ENCODE assay signal across 10 cellular contexts in genomic region chr17:81057079-81057730, GRCh38. TPM values are rescaled to one million over a fixed set of nuclear protein-coding genes. Genes with fewer than 3 reads are reported as not detected.
A peak's percentile ranks its signal among the peaks of the same experiment; 100 is the strongest.
DNase-seq lines count a peak whose midpoint lies in the region; ATAC-seq and TF ChIP-seq lines count a peak whose summit lies in the region.
"Had no signal": no experiment of that assay in that cellular context is flagged by ENCODE, and none has a peak within 500 bp of the region (broad histone marks: within the 10 kb centered on the region; RNA-seq: fewer than 3 reads in every experiment).

No MANE protein-coding gene starts in this region.

- no CpG with 5 or more reads among the region's 14 CpGs for WGBS in H9 (ENCODE audit: extremely low coverage, insufficient read length, low lambda C conversion rate)

- H4K91ac ChIP-seq in H9 (ENCODE audit: insufficient read length, low read depth, low read length) = no peak overlapping the region

- H2BK15ac ChIP-seq in H9 (ENCODE audit: low read depth, low read length) = no peak overlapping the region

- in situ Hi-C loops in gastrocnemius medialis (cut with MboI; ENCODE audit: low sequenced_read_pairs in 4 of 4) = no loop called here
- in situ Hi-C loops in KBM-7 (cut with MboI; ENCODE audit: low pct_unique_long_range_greater_than_20kb, low sequenced_read_pairs) = no loop called here

- no peak overlapping the region for H4K5ac ChIP-seq in H9 (ENCODE audit: insufficient read length, low read depth, low read length)

- no peaks in the 10 kb centered on the region for H3K23me2 ChIP-seq in H9 (ENCODE audit: insufficient read length, low read depth, low read length, poor library complexity, severe bottlenecking)

- H3K27me3 Mint-ChIP-seq in H9 (ENCODE audit: low read depth) = no peaks in the 10 kb centered on the region

- H3K27ac Mint-ChIP-seq in H9 = peak overlapping the region in 2 of 3 experiments; percentile 9 to 85; a peak in 1 of 7 replicates
- H3K27ac Mint-ChIP-seq: stimulated activated memory B cell treated with anti-CD40 and anti-IgM and Interleukin-4, amounts not matched to agents 10 μg/mL and 1 μg/mL and 100 μg/mL, for 72 hours had no signal

- peaks cover 0 to 10% (median 4%) of the 10 kb centered on the region in 3 experiments; a peak in 6 of 7 replicates for H3K36me3 Mint-ChIP-seq in H9 (ENCODE audit: insufficient read depth in 1 of 3, low read depth in 3 of 3)
- H3K36me3 Mint-ChIP-seq: stimulated activated memory B cell treated with anti-CD40 and anti-IgM and Interleukin-4, amounts not matched to agents 10 μg/mL and 1 μg/mL and 100 μg/mL, for 72 hours had no signal

- no peak overlapping the region for H2BK5ac ChIP-seq in H9 (ENCODE audit: insufficient read length, low read length)

- DNase-seq in H9 = no peak
- peak; percentile 62 for DNase-seq in adipocyte (ENCODE audit: low read depth)
- DNase-seq in left ventricle myocardium inferior = peak; percentile 69
- DNase-seq in gastrocnemius medialis = peak; percentile 81 to 84
- no peak for DNase-seq in KBM-7
- no peak for DNase-seq in stimulated activated naive CD4-positive, alpha-beta T cell (lab: John Stamatoyannopoulos, UW)
- DNase-seq in cerebellum (ENCODE audit: low spot score) = no peak
- DNase-seq: activated CD4-positive, alpha-beta T cell treated with anti-CD3 and anti-CD28 coated beads for 4 hours had no signal

- H3K9ac ChIP-seq in H9 (ENCODE audit: extremely low read depth, insufficient read length, low read length) = no peak overlapping the region
- peak overlapping the region; percentile 74 for H3K9ac ChIP-seq in adipocyte (ENCODE audit: low read length)

- ATAC-seq in gastrocnemius medialis (peak; percentile 95 to 98), GM19023 (IDR thresholded peaks at IDR 0.05; ENCODE audit: unreplicated experiment) (no peak)
- ATAC-seq: stimulated activated memory B cell treated with anti-CD40 and anti-IgM and Interleukin-4, amounts not matched to agents 10 μg/mL and 1 μg/mL and 100 μg/mL, for 72 hours had no signal

- H3K4me1 ChIP-seq in H9 (ENCODE audit: insufficient read depth, low read length) (no peaks in the 10 kb centered on the region), adipocyte (ENCODE audit: control insufficient read depth, insufficient read depth, low read length) (peaks cover 18% of the 10 kb centered on the region), left ventricle myocardium inferior (peaks cover 56% of the 10 kb centered on the region), gastrocnemius medialis (peaks cover 17% of the 10 kb centered on the region in 2 donors)

- H2BK20ac ChIP-seq in H9 (ENCODE audit: low read depth, low read length, poor library complexity, severe bottlenecking) = no peak overlapping the region

- no peak overlapping the region for H3K4ac ChIP-seq in H9 (ENCODE audit: low read depth, low read length)

- peaks cover 13% of the 10 kb centered on the region for H3K36me3 ChIP-seq in adipocyte (ENCODE audit: control insufficient read depth, insufficient read depth, low read length, severe bottlenecking)
- peaks cover 18% of the 10 kb centered on the region for H3K36me3 ChIP-seq in left ventricle myocardium inferior
- H3K36me3 ChIP-seq in gastrocnemius medialis = no peaks in the 10 kb centered on the region

- H2BK12ac ChIP-seq in H9 (ENCODE audit: insufficient read length, low read depth, low read length) = no peak overlapping the region

- no peaks in the 10 kb centered on the region for H3K79me1 ChIP-seq in H9 (ENCODE audit: insufficient read depth, low read depth, low read length, poor library complexity, severe bottlenecking)

- H3K27me3 ChIP-seq in H9 (ENCODE audit: insufficient read depth, low read length) (no peaks in the 10 kb centered on the region), adipocyte (replicated peaks; ENCODE audit: control insufficient read depth, insufficient read depth, low read length) (no peaks in the 10 kb centered on the region), left ventricle myocardium inferior (ENCODE audit: low read depth) (no peaks in the 10 kb centered on the region), gastrocnemius medialis (no peaks in the 10 kb centered on the region)

- H3K18ac ChIP-seq in H9 (ENCODE audit: insufficient read length, low read depth, low read length) = no peak overlapping the region

- H2BK120ac ChIP-seq in H9 (ENCODE audit: low read depth, low read length, poor library complexity, severe bottlenecking) = no peak overlapping the region

- no peaks in the 10 kb centered on the region for H3K9me3 Mint-ChIP-seq in H9
- H3K9me3 Mint-ChIP-seq: stimulated activated memory B cell treated with anti-CD40 and anti-IgM and Interleukin-4, amounts not matched to agents 10 μg/mL and 1 μg/mL and 100 μg/mL, for 72 hours had no signal

- no peaks in the 10 kb centered on the region for H4K20me1 ChIP-seq in H9 (ENCODE audit: control insufficient read depth, insufficient read depth, insufficient read length)

- TF ChIP-seq POLR2A in gastrocnemius medialis (IDR thresholded peaks at IDR 0.05) = no peak

- H3K23ac ChIP-seq in H9 (ENCODE audit: insufficient read length, low read depth, low read length) = no peak overlapping the region

- H2AFZ ChIP-seq in H9 (ENCODE audit: low read length) = no peak overlapping the region

- no peak overlapping the region for H3K56ac ChIP-seq in H9 (ENCODE audit: insufficient read length, low read depth, low read length)

- no peaks in the 10 kb centered on the region for H3K79me2 ChIP-seq in H9 (ENCODE audit: insufficient read depth, low read length)

- no peak for TF ChIP-seq CTCF in H9 (conservative IDR thresholded peaks at IDR 0.05)
- TF ChIP-seq CTCF in left ventricle myocardium inferior (IDR thresholded peaks at IDR 0.05; ENCODE audit: borderline replicate concordance) = no peak
- TF ChIP-seq CTCF in gastrocnemius medialis (IDR thresholded peaks at IDR 0.05 in 4 of 5, conservative IDR thresholded peaks at IDR 0.05 in 1 of 5) = no peak

- H3K9me3 ChIP-seq in H9 (ENCODE audit: control insufficient read depth, low read depth, low read length) (no peaks in the 10 kb centered on the region), adipocyte (ENCODE audit: control insufficient read depth, low read length) (no peaks in the 10 kb centered on the region), left ventricle myocardium inferior (replicated peaks) (no peaks in the 10 kb centered on the region), gastrocnemius medialis (no peaks in the 10 kb centered on the region)

- no peak overlapping the region for H3K4me3 Mint-ChIP-seq in H9
- H3K4me3 Mint-ChIP-seq: stimulated activated memory B cell treated with anti-CD40 and anti-IgM and Interleukin-4, amounts not matched to agents 10 μg/mL and 1 μg/mL and 100 μg/mL, for 72 hours had no signal

- H3K4me3 ChIP-seq in adipocyte (ENCODE audit: low read length) = no peak overlapping the region
- H3K4me3 ChIP-seq in left ventricle myocardium inferior = peak overlapping the region; percentile 30
- no peak overlapping the region for H3K4me3 ChIP-seq in gastrocnemius medialis

- H3K27ac ChIP-seq in H9 (ENCODE audit: insufficient read length, low read depth, low read length) (no peak overlapping the region), left ventricle myocardium inferior (replicated peaks) (peak overlapping the region; percentile 96), gastrocnemius medialis (peak overlapping the region; percentile 61 to 87 (median 77))

- no peak overlapping the region for H3T11ph ChIP-seq in H9 (ENCODE audit: low read length)

- H3K4me2 ChIP-seq in H9 (ENCODE audit: insufficient read depth, insufficient read length, low read length) = no peak overlapping the region

- H3K4me1 Mint-ChIP-seq in H9 = peaks cover 11 to 27% of the 10 kb centered on the region in 2 experiments
- H3K4me1 Mint-ChIP-seq: stimulated activated memory B cell treated with anti-CD40 and anti-IgM and Interleukin-4, amounts not matched to agents 10 μg/mL and 1 μg/mL and 100 μg/mL, for 72 hours had no signal

- H2AK5ac ChIP-seq in H9 (ENCODE audit: insufficient read length, low read length) = no peak overlapping the region

- intact Hi-C loops in left ventricle myocardium inferior (cut with micrococcal nuclease) = no loop called here
- intact Hi-C loops in gastrocnemius medialis (cut with DNase I; ENCODE audit: low total_unique reads) = loop anchor here (2.0 kb wide), 1 partner anchor 20 kb away; no protein-coding TSS in a partner anchor

- H3K14ac ChIP-seq in H9 (ENCODE audit: insufficient read depth, low read length) = no peak overlapping the region; the same call in 1 of the 2 replicates

- H4K8ac ChIP-seq in H9 (replicated peaks; ENCODE audit: insufficient read length, low read depth, low read length) = no peak overlapping the region

RNA-seq across cellular contexts. Expression of gene BAIAP2, which starts 22.3 kb away (rescaled TPM):
- total RNA-seq in H9 (2021) (26.7 and 27.8 TPM in 2 replicates), left ventricle myocardium inferior (27.9 TPM), gastrocnemius medialis (10 to 100 TPM in 3 of 4 donors, 1 to 10 TPM in 1; 7.3 to 36.1 (median 15.4) TPM), cerebellum (33.7 TPM)

Comparison
In these comparisons a context has a peak if more than half of its experiments do, and no peak if none do; other contexts are left out.
1. DNase-seq: peak in adipocyte (single experiment), left ventricle myocardium inferior (single experiment) and gastrocnemius medialis (2 of 2); none in H9 (single experiment), KBM-7 (single experiment), stimulated activated naive CD4-positive, alpha-beta T cell (0 of 6) and cerebellum (single experiment).